ENCODE assay signal across 8 cellular contexts in genomic region chr3:50189274-50189673, GRCh38. TPM values are rescaled to one million over a fixed set of nuclear protein-coding genes. Genes with fewer than 3 reads are reported as not detected.
DNase-seq lines count a peak whose midpoint lies in the region; ATAC-seq and TF ChIP-seq lines count a peak whose summit lies in the region.

No MANE protein-coding gene starts in this region.

- H3K4me3 ChIP-seq in GM12864 (ENCODE audit: low read depth, low read length) (no peak overlapping the region), esophagus squamous epithelium (no peak overlapping the region)

- no peak overlapping the region for H3K4me3 Mint-ChIP-seq in naive B cell

- H3K27ac ChIP-seq in VCaP: no peak overlapping the region
- H3K27ac ChIP-seq in esophagus squamous epithelium: peak overlapping the region in 3 of 4 donors; percentile 11 to 27 (median 15)

- no peaks in the 10 kb centered on the region for H3K9me3 ChIP-seq in esophagus squamous epithelium

- peak overlapping the region in 1 of 6 donors; percentile 74 for H3K27ac Mint-ChIP-seq in naive B cell

- peaks cover under 1 to 21% (median 6%) of the 10 kb centered on the region in 3 donors for H3K27me3 Mint-ChIP-seq in naive B cell

- peaks cover 9 to 51% (median 26%) of the 10 kb centered on the region in 3 donors for H3K36me3 ChIP-seq in esophagus squamous epithelium

- peak; percentile 78 for DNase-seq in A172 (ENCODE audit: low spot score)
- no peak for DNase-seq in GM12864 (ENCODE audit: low read depth)
- DNase-seq in NCI-H2107 (lab: John Stamatoyannopoulos, UW): peak; percentile 31
- DNase-seq in esophagus squamous epithelium (lab: John Stamatoyannopoulos, UW): no peak
- DNase-seq in naive B cell: no peak
- no peak for DNase-seq in NCI-H187 treated with DMSO at 0.1 percent for 48 hours (lab: John Stamatoyannopoulos, UW)

- H3K4me1 Mint-ChIP-seq in naive B cell: peaks cover under 1 to 5% (median under 1%) of the 10 kb centered on the region in 3 donors

- H3K27me3 ChIP-seq in esophagus squamous epithelium: peaks cover 0 to 24% (median 10%) of the 10 kb centered on the region in 4 donors

- TF ChIP-seq CTCF in GM12864 (IDR thresholded peaks at IDR 0.05; ENCODE audit: low read depth, low read length, missing control alignments) (peak; percentile 65), VCaP (conservative IDR thresholded peaks at IDR 0.05) (peak; percentile 95), esophagus squamous epithelium (IDR thresholded peaks at IDR 0.05) (peak in 5 of 6 experiments; percentile 64 to 85 (median 82))

- intact Hi-C loops in esophagus squamous epithelium (cut with DNase I): loop anchor here (2.0 kb wide), 1 partner anchor 68 kb away; no protein-coding TSS in a partner anchor

- WGBS in esophagus squamous epithelium, 2 donors: 0 to 60% methylated on average over 1 of the region's 5 CpGs

- peak; percentile 23 to 34 for ATAC-seq in naive B cell (ENCODE audit: low read depth in 2 of 2)
- no peak for ATAC-seq in HG02571 (IDR thresholded peaks at IDR 0.05; ENCODE audit: unreplicated experiment)

- TF ChIP-seq POLR2A in esophagus squamous epithelium (IDR thresholded peaks at IDR 0.05): no peak

- H3K9me3 Mint-ChIP-seq in naive B cell: no peaks in the 10 kb centered on the region

- peaks cover 11 to 64% (median 18%) of the 10 kb centered on the region in 3 donors for H3K4me1 ChIP-seq in esophagus squamous epithelium

- H3K36me3 Mint-ChIP-seq in naive B cell: no peaks in the 10 kb centered on the region

RNA-seq across cellular contexts. Expression of gene GNAT1, which starts 2.1 kb away (rescaled TPM):
- not detected in 2 replicates for total RNA-seq in A172 (2014; rRNA removed; shearing (Covaris generic))
- total RNA-seq in esophagus squamous epithelium: not detected
- not detected for polyA plus RNA-seq in naive B cell (ENCODE audit: low read depth in 6 of 6)

RNA-seq across cellular contexts. Expression of gene SLC38A3, which starts 15.8 kb away (rescaled TPM):
- 0.74 TPM in 1 of 2 replicates, not detected in the other for total RNA-seq in A172 (2014; rRNA removed; shearing (Covaris generic))
- not detected for total RNA-seq in esophagus squamous epithelium
- polyA plus RNA-seq in naive B cell (ENCODE audit: low read depth in 6 of 6): not detected

RNA-seq across cellular contexts. Expression of gene SEMA3F, which starts 34.1 kb away (rescaled TPM):
- total RNA-seq in A172 (2014; rRNA removed; shearing (Covaris generic)): 3.5 and 11.1 TPM in 2 replicates
- 100 to 1,000 TPM in 3 of 4 donors, 10 to 100 TPM in 1; 56.8 to 146 (median 109) TPM for total RNA-seq in esophagus squamous epithelium
- polyA plus RNA-seq in naive B cell (ENCODE audit: low read depth in 6 of 6): not detected

RNA-seq across cellular contexts. Expression of gene GNAI2, which starts 46.7 kb away (rescaled TPM):
- total RNA-seq in A172 (2014; rRNA removed; shearing (Covaris generic)): 247 and 283 TPM in 2 replicates
- 100 to 1,000 TPM in 2 of 4 donors, 10 to 100 TPM in 2; 39.8 to 122 (median 76.5) TPM for total RNA-seq in esophagus squamous epithelium
- 100 to 1,000 TPM; 472 to 669 (median 550) TPM for polyA plus RNA-seq in naive B cell (ENCODE audit: low read depth in 6 of 6)

Comparison
In these comparisons a context has a peak if more than half of its experiments do, and no peak if none do; other contexts are left out.
1. DNase-seq: peak in A172 (single experiment) and NCI-H2107 (single experiment); none in GM12864 (single experiment), esophagus squamous epithelium (single experiment), naive B cell (single experiment) and NCI-H187 treated with DMSO at 0.1 percent for 48 hours (single experiment).
2. Peak in every context shown above with its lines, with median percentiles within 50 percentile points of each other: CTCF ChIP-seq.